ENCODE assay signal across 1 cellular context in genomic region chr3:19946291-19946831, GRCh38.
TF ChIP-seq lines count a peak whose summit lies in the region.

No MANE protein-coding gene starts in this region.

TF ChIP-seq in K562, 482 proteins besides CTCF, POLR2A, EP300 and RAD21 (continued from another document and continues in another):
- TF ChIP-seq ZBTB26 (CRISPR knock-in tag; IDR thresholded peaks at IDR 0.05) (0 out of 2 replicates have a peak, but pooled peaks have one; percentile 78), GTF2E2 (tag; IDR thresholded peaks at IDR 0.05) (peak; percentile 96; the same call in 1 of the 2 replicates), ARID2 (IDR thresholded peaks at IDR 0.05) (no peak), POLR2G (IDR thresholded peaks at IDR 0.05; ENCODE audit: low read depth, low read length) (no peak), ZNF3 (CRISPR knock-in tag; IDR thresholded peaks at IDR 0.05) (0 out of 2 replicates have a peak, but pooled peaks have one; percentile 25), OTX1 (CRISPR knock-in tag; IDR thresholded peaks at IDR 0.05) (0 out of 2 replicates have a peak, but pooled peaks have one; percentile 54), BRCA1 (IDR thresholded peaks at IDR 0.05) (no peak), BRCA1 (CRISPR knock-in tag; IDR thresholded peaks at IDR 0.05) (no peak), PATZ1 (CRISPR knock-in tag; IDR thresholded peaks at IDR 0.05; ENCODE audit: borderline replicate concordance) (peak; percentile 72; the same call in 1 of the 2 replicates), TFAP4 (CRISPR knock-in tag; IDR thresholded peaks at IDR 0.05; ENCODE audit: borderline replicate concordance) (no peak), CCNT2 (IDR thresholded peaks at IDR 0.05; ENCODE audit: borderline replicate concordance, extremely low read depth, insufficient read length, low read depth, low read length) (no peak), HDAC1 (IDR thresholded peaks at IDR 0.05) (peak in 1 of 2 experiments; percentile 13; a peak in 1 of 4 replicates), ZFP30 (CRISPR knock-in tag; IDR thresholded peaks at IDR 0.05; ENCODE audit: borderline replicate concordance) (0 out of 2 replicates have a peak, but pooled peaks have one; percentile 80), MYBL2 (IDR thresholded peaks at IDR 0.05; ENCODE audit: low read depth) (0 out of 2 replicates have a peak, but pooled peaks have one; percentile 11), MYBL2 (CRISPR knock-in tag; IDR thresholded peaks at IDR 0.05; ENCODE audit: borderline replicate concordance) (no peak), ZNF644 (tag; IDR thresholded peaks at IDR 0.05; ENCODE audit: low read depth) (0 out of 2 replicates have a peak, but pooled peaks have one; percentile 65), HDAC6 (IDR thresholded peaks at IDR 0.05; ENCODE audit: low read depth, low read length) (no peak), NCOA4 (IDR thresholded peaks at IDR 0.05; ENCODE audit: partially characterized antibody) (no peak), JUNB (CRISPR knock-in tag; conservative IDR thresholded peaks at IDR 0.05) (0 out of 2 replicates have a peak, but pooled peaks have one; percentile 31), GMEB1 (CRISPR knock-in tag; IDR thresholded peaks at IDR 0.05) (no peak), ZNF444 (CRISPR knock-in tag; IDR thresholded peaks at IDR 0.05) (no peak), TEAD4 (IDR thresholded peaks at IDR 0.05; ENCODE audit: low read length) (no peak), TEAD4 (CRISPR knock-in tag; IDR thresholded peaks at IDR 0.05; ENCODE audit: borderline replicate concordance) (no peak), PHF21A (IDR thresholded peaks at IDR 0.05; ENCODE audit: borderline replicate concordance, low read depth) (no peak), CTCFL (IDR thresholded peaks at IDR 0.05; ENCODE audit: borderline replicate concordance, insufficient read depth, low read depth, low read length, poor library complexity, severe bottlenecking) (no peak), CREB3 (tag; conservative IDR thresholded peaks at IDR 0.05; ENCODE audit: low read depth) (no peak), RNF219 (CRISPR knock-in tag; IDR thresholded peaks at IDR 0.05) (no peak), NFIX (CRISPR knock-in tag; IDR thresholded peaks at IDR 0.05; ENCODE audit: low read depth) (0 out of 2 replicates have a peak, but pooled peaks have one; percentile 7), ZNF263 (CRISPR knock-in tag; IDR thresholded peaks at IDR 0.05; ENCODE audit: borderline replicate concordance) (no peak), ZNF175 (CRISPR knock-in tag; IDR thresholded peaks at IDR 0.05; ENCODE audit: low read depth) (no peak), HDAC3 (IDR thresholded peaks at IDR 0.05; ENCODE audit: borderline replicate concordance, partially characterized antibody) (peak; percentile 61), MLLT1 (IDR thresholded peaks at IDR 0.05) (peak in 1 of 2 experiments; percentile 8; a peak in 2 of 4 replicates), ETS1 (conservative IDR thresholded peaks at IDR 0.05; ENCODE audit: control insufficient read depth, low read depth, low read length) (no peak; the same call in 1 of the 2 replicates), TAF15 (IDR thresholded peaks at IDR 0.05; ENCODE audit: low read depth, low read length) (no peak), CHAMP1 (IDR thresholded peaks at IDR 0.05) (no peak), GATAD2A (IDR thresholded peaks at IDR 0.05) (peak; percentile 43; the same call in 1 of the 2 replicates), ZFP1 (CRISPR knock-in tag; IDR thresholded peaks at IDR 0.05) (peak; percentile 56; the same call in 1 of the 2 replicates), ZNF518B (CRISPR knock-in tag; IDR thresholded peaks at IDR 0.05) (no peak)
